Comparison of ENCODE assay signal across 29 cellular contexts in the genomic region with DNA sequence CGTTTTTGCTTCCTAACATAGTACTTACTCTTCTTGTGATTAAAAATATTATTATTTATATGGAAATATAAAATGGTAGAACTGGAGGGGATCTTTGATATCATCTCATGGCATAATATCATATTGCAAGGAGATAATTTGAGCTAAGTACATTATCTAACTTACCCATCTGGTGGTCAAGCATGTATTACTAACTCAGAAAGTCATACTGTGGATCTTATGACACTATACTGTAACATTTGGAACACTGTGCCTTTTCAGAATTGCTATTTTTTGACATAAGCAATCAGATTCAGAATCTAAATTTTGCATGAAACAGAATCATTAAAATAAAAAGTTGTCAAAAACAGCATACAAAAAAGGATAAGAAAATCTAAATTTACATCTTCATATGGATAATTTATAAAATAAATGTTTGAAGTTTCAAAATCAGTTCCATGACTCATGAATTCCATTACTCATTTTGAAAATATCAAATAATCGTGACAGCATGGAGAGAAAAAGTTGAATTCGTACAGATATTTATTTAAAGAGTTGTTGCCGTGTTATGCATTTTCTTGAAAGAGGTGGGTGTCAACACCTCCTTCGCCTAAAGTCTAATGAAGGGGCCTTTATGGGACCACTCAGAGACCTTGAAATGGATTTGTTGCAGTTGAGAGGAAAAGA.
"Had no signal": no experiment of that assay in that cellular context is flagged by ENCODE, and none has a peak within 500 bp of the region (broad histone marks: within the 10 kb centered on the region; RNA-seq: fewer than 3 reads in every experiment).

No MANE protein-coding gene starts in this region.

- H3K4me3 ChIP-seq: coronary artery, left ventricle myocardium inferior, lung, mucosa of descending colon, pancreas, prostate gland, skin epidermis, uterus had no signal

- H3K9me3 ChIP-seq: left ventricle myocardium inferior, mucosa of descending colon, neutrophil, pancreas, prostate gland, uterus had no signal

- FAIRE-seq: frontal cortex, pancreas had no signal

- H3K36me3 ChIP-seq: left ventricle myocardium inferior, neutrophil, pancreas, prostate gland, uterus had no signal

- H3K36me3 Mint-ChIP-seq: activated naive CD4-positive, alpha-beta T cell treated with anti-CD3 and anti-CD28 coated beads, Interleukin-2, amount 50 U/mL, for 72 hours; T-cell; type B pancreatic cell had no signal

- H3K4me1 ChIP-seq: left ventricle myocardium inferior, pancreas, prostate gland, uterus had no signal

- H3K27me3 Mint-ChIP-seq: effector memory CD8-positive, alpha-beta T cell; T-cell; type B pancreatic cell had no signal

- H3K27me3 ChIP-seq: neutrophil, pancreas, uterus had no signal

- H3K27ac Mint-ChIP-seq: activated naive CD4-positive, alpha-beta T cell treated with anti-CD3 and anti-CD28 coated beads, Interleukin-2, amount 50 U/mL, for 72 hours; activated T-cell treated with anti-CD3 and anti-CD28 coated beads, Interleukin-2, amount 50 U/mL, for 72 hours; effector memory CD8-positive, alpha-beta T cell; nephron progenitor cell; T-cell; T-helper 2 cell treated with Interferon-gamma antibody and Interleukin-4, amounts not matched to agents 5 μg/mL and 100 μg/mL, for 36 hours; type B pancreatic cell had no signal

- H3K9me3 Mint-ChIP-seq: nephron progenitor cell had no signal

- DNase-seq: activated CD4-positive, alpha-beta T cell treated with anti-CD3 and anti-CD28 coated beads for 4 hours; activated CD4-positive, alpha-beta T cell treated with anti-CD3 and anti-CD28 coated beads, Interleukin-2, amount 50 U/mL, for 4 hours; activated naive CD4-positive, alpha-beta T cell; activated T-cell treated with anti-CD3 and anti-CD28 coated beads for 4 hours; activated T-cell treated with anti-CD3 and anti-CD28 coated beads, Interleukin-2, amount 50 U/mL, for 72 hours; aorta; effector memory CD8-positive, alpha-beta T cell; islet precursor cell; left ventricle myocardium inferior; mesendoderm; mucosa of descending colon; nephron progenitor cell; pancreas; retina; stimulated activated CD4-positive, alpha-beta T cell treated with anti-CD3 and anti-CD28 coated beads, Interleukin-12 subunit alpha, Interleukin-12 subunit beta, amount 100 ng/mL, for 4 hours; stimulated activated CD4-positive, alpha-beta T cell treated with anti-CD3 and anti-CD28 coated beads, Interleukin-4, amount 100 ng/mL, for 1 hour; stimulated activated naive CD8-positive, alpha-beta T cell treated with anti-CD3 and anti-CD28 coated beads, Interleukin-15, Interleukin-2, amounts not matched to agents 100 U/mL and 50 U/mL, for 24 hours; T-cell; uterus had no signal

- H3K4me1 Mint-ChIP-seq: nephron progenitor cell, T-cell had no signal

- H3K4me3 Mint-ChIP-seq: activated T-cell treated with anti-CD3 and anti-CD28 coated beads, Interleukin-2, amount 50 U/mL, for 72 hours; effector memory CD8-positive, alpha-beta T cell; nephron progenitor cell; T-cell; T-helper 2 cell treated with Interferon-gamma antibody and Interleukin-4, amounts not matched to agents 5 μg/mL and 100 μg/mL, for 36 hours; type B pancreatic cell had no signal

- ATAC-seq: activated naive CD4-positive, alpha-beta T cell treated with anti-CD3 and anti-CD28 coated beads, Interleukin-2, amount 50 U/mL, for 72 hours; activated T-cell treated with anti-CD3 and anti-CD28 coated beads, Interleukin-2, amount 50 U/mL, for 72 hours; effector memory CD8-positive, alpha-beta T cell; mucosa of descending colon; pancreas; sciatic nerve; stimulated activated naive CD8-positive, alpha-beta T cell treated with anti-CD3 and anti-CD28 coated beads, Interleukin-15, Interleukin-2, amounts not matched to agents 100 U/mL and 50 U/mL, for 24 hours; T-cell had no signal

- H3K27ac ChIP-seq: coronary artery, left ventricle myocardium inferior, neutrophil, pancreas, prostate gland, skin epidermis, uterus had no signal
